10 cellular contexts compared by ENCODE assay signal in the genomic region with DNA sequence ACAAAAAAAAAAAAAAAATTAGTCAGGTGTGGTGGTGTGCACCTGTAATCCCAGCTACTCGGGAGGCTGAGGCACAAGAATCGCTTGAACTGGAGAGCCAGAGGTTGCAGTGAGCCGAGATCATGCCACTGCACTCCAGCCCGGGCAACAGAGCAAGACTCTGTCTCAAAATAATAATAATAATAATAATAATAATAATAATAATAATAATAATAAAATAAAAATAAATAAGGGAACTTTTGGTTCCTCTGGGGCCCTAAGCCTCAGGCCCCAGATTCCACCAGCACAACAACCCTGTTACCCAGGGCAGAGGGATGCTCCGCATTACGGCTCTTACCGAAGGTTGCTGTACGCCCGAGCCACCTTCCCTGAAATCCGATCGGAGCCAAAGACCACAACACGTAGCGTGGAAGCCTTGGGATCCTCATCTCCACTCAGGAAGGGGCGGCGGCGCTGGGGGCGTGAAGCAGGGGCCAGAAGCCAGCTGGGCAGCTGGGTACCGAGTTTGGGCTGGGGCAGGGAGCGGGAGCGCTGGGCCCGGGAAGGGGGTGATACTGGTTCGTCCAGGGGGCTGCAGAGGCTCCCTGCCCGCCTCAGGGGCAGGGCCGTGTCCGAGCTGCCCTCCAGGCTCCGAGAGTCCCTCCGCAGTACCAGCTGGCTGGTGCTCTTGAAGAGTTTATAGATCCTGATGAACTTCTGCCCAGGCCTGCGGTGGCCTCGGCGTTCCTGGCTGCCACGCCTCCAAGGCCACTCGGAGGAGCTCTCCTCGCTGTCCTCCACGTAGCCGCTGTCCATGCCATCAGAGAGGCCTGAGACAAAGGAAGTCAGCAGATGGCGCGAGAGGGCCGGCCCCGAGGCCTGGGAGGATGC. TPM values are rescaled to one million over a fixed set of nuclear protein-coding genes. Genes with fewer than 3 reads are reported as not detected.
DNase-seq lines count a peak whose midpoint lies in the region; ATAC-seq and TF ChIP-seq lines count a peak whose summit lies in the region.
"Had no signal": no experiment of that assay in that cellular context is flagged by ENCODE, and none has a peak within 500 bp of the region (broad histone marks: within the 10 kb centered on the region; RNA-seq: fewer than 3 reads in every experiment).

No MANE protein-coding gene starts in this region.

- peak overlapping the region; percentile 12 for H3K4me3 Mint-ChIP-seq in chondrocyte (ENCODE audit: unreplicated experiment)
- H3K4me3 Mint-ChIP-seq: CD8-positive, alpha-beta T cell had no signal

- peaks cover 0 to 89% of the 10 kb centered on the region in 2 donors for H3K36me3 ChIP-seq in left lung

- H3K4me3 ChIP-seq in AG04450 (ENCODE audit: low read depth, low read length): no peak overlapping the region
- H3K4me3 ChIP-seq in left lung: no peak overlapping the region

- H3K9me3 ChIP-seq in AG04450 (ENCODE audit: control insufficient read depth, insufficient read depth, low read length): peaks cover 16% of the 10 kb centered on the region
- H3K9me3 ChIP-seq in left lung: no peaks in the 10 kb centered on the region

- H3K27me3 Mint-ChIP-seq in chondrocyte (ENCODE audit: low read depth): no peaks in the 10 kb centered on the region

- TF ChIP-seq CTCF in AG04450 (IDR thresholded peaks at IDR 0.05; ENCODE audit: low read depth, low read length) (peak; percentile 20; the same call in 1 of the 2 replicates), chondrocyte (IDR thresholded peaks at IDR 0.05) (peak; percentile 72), left lung (IDR thresholded peaks at IDR 0.05) (no peak)

- intact Hi-C loops in left lung (cut with DNase I): no loop called here

- CTCF ChIA-PET in AG04450 (lab: Charles Lee): interaction anchor here (0.9 to 1.4 kb wide), 2 partner anchors 641 to 1758 kb away, joined by 3 read pairs; no protein-coding TSS in a partner anchor

- no peak overlapping the region for H3K27ac Mint-ChIP-seq in chondrocyte (ENCODE audit: unreplicated experiment)

- no peaks in the 10 kb centered on the region for H3K36me3 Mint-ChIP-seq in chondrocyte (ENCODE audit: low read depth)

- POLR2A ChIA-PET in AG04450 (lab: Yijun Ruan, JAX): no interaction called here

- H3K27ac ChIP-seq in AG04450 (ENCODE audit: low read depth, low read length): no peak overlapping the region
- H3K27ac ChIP-seq in left lung: no peak overlapping the region

- no peak for DNase-seq in AG04450 (ENCODE audit: low read depth, low spot score)
- DNase-seq in HuH-7 (ENCODE audit: low spot score): peak; percentile 74
- DNase-seq in chondrocyte (ENCODE audit: low spot score): no peak
- DNase-seq in left lung: no peak
- no peak for DNase-seq in COR-L47 (lab: John Stamatoyannopoulos, UW)
- DNase-seq in SIG-M5 (lab: John Stamatoyannopoulos, UW): no peak
- no peak for DNase-seq in stimulated activated CD4-positive, alpha-beta T cell treated with anti-CD3 and anti-CD28 coated beads, Interleukin-4, amount 100 ng/mL, for 4 hours
- DNase-seq: CD8-positive, alpha-beta T cell; NCI-H187 treated with DMSO at 0.1 percent for 48 hours had no signal

- ATAC-seq in left lung (peak; percentile 60), HG02840 (IDR thresholded peaks at IDR 0.05; ENCODE audit: low FRiP score, unreplicated experiment) (no peak)
- ATAC-seq: CD8-positive, alpha-beta T cell had no signal

- no peaks in the 10 kb centered on the region for H3K9me3 Mint-ChIP-seq in chondrocyte (ENCODE audit: low read depth)
- H3K9me3 Mint-ChIP-seq: CD8-positive, alpha-beta T cell had no signal

- no peaks in the 10 kb centered on the region for H3K4me1 Mint-ChIP-seq in chondrocyte (ENCODE audit: low read depth)

- H3K27me3 ChIP-seq in AG04450 (ENCODE audit: control insufficient read depth, insufficient read depth, low read length) (peaks cover 2% of the 10 kb centered on the region), left lung (peaks cover 0 to 4% of the 10 kb centered on the region in 2 donors)

- no peaks in the 10 kb centered on the region for H3K4me1 ChIP-seq in left lung

RNA-seq across cellular contexts. Expression of a gene that starts 20.6 kb away (rescaled TPM):
- not detected in 2 replicates for polyA plus RNA-seq in AG04450 (2011; rRNA removed)
- not detected in 2 replicates for polyA minus RNA-seq in AG04450 (2011; rRNA and poly(A)+ RNA removed)
- total RNA-seq in chondrocyte (not detected in 3 replicates), left lung (1 to 10 TPM; 1.8 to 2.4 TPM)

Comparison
In these comparisons a context has a peak if more than half of its experiments do, and no peak if none do; other contexts are left out.
1. CTCF ChIP-seq: peak in AG04450 (single experiment) and chondrocyte (single experiment); none in left lung (0 of 2).